8 cellular contexts compared by ENCODE assay signal in the genomic region with DNA sequence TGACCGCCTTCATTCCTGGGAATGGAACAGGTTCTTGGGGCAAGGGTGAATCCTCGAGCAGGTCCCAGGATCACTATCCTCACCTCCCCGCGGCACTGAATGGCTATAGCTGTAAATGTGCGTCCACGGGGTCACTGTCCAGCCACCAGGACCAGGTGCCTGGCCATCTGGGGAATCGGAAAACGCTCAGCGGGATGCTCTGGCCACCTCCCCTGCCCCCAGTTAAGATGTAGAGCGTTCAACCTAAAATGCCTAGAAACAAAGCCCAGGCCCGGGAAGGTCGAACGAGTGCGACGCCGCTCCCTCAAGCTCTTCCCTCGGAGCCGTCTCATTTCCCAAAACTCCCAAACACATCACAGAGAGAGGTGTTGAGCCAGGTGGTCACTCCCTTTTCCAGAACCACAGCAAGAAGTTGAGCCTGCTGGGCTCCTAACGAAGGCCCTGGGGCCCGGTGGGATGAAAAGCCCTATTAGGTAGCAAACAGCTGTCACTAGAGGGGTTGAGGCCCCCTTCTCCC. TPM values are rescaled to one million over a fixed set of nuclear protein-coding genes. Genes with fewer than 3 reads are reported as not detected.
A peak's percentile ranks its signal among the peaks of the same experiment; 100 is the strongest.
DNase-seq lines count a peak whose midpoint lies in the region; TF ChIP-seq lines count a peak whose summit lies in the region.

No MANE protein-coding gene starts in this region.

- H3K9me3 ChIP-seq in A673 (ENCODE audit: low read depth, low read length, poor library complexity, severe bottlenecking) (no peaks in the 10 kb centered on the region), MG63 (no peaks in the 10 kb centered on the region), duodenal mucosa (ENCODE audit: control insufficient read depth in 1 of 2, low read length in 2 of 2) (no peaks in the 10 kb centered on the region), mucosa of stomach (ENCODE audit: control insufficient read depth, low read length) (no peaks in the 10 kb centered on the region)

- no peak for DNase-seq in A673 (ENCODE audit: low spot score)
- no peak for DNase-seq in MG63
- DNase-seq in putamen (ENCODE audit: low spot score), result no peak
- no peak for DNase-seq in effector CD8-positive, alpha-beta T cell (lab: John Stamatoyannopoulos, UW)
- DNase-seq in activated gamma-delta T cell (lab: John Stamatoyannopoulos, UW), result no peak
- no peak for DNase-seq in central memory CD4-positive, alpha-beta T cell

- TSS peak; percentile 73 for BruUV-seq in A673 (replicated peaks; lab: Mats Ljungman, UMichigan)

- no peak for TF ChIP-seq CTCF in A673 (conservative IDR thresholded peaks at IDR 0.05; ENCODE audit: low read depth, low read length)

- H3K4me1 ChIP-seq in A673 (ENCODE audit: insufficient read depth, low read length, poor library complexity, severe bottlenecking), result peaks cover 29% of the 10 kb centered on the region
- peaks cover 30 to 38% of the 10 kb centered on the region in 2 donors for H3K4me1 ChIP-seq in duodenal mucosa (ENCODE audit: control insufficient read depth in 1 of 2, insufficient read depth in 2 of 2, low read length in 2 of 2)
- peaks cover 28% of the 10 kb centered on the region for H3K4me1 ChIP-seq in mucosa of stomach (ENCODE audit: control insufficient read depth, insufficient read depth, low read length)

- H3K27ac ChIP-seq in A673 (ENCODE audit: low read depth, low read length, poor library complexity, severe bottlenecking) (peak overlapping the region; percentile 97), duodenal mucosa (ENCODE audit: low read depth, low read length) (peak overlapping the region; percentile 96)

- POLR2A ChIA-PET in A673 (lab: Charles Lee; ENCODE audit: low non-redundant PET), result interaction anchor here (0.5 kb wide), 1 partner anchor 23 kb away, joined by 5 read pairs; no protein-coding TSS in a partner anchor

- H3K36me3 ChIP-seq in A673 (ENCODE audit: insufficient read depth, low read length, poor library complexity, severe bottlenecking) (peaks cover 8% of the 10 kb centered on the region), MG63 (peaks cover 11% of the 10 kb centered on the region), duodenal mucosa (ENCODE audit: control insufficient read depth in 1 of 2, insufficient read depth in 2 of 2, low read length in 2 of 2) (peaks cover 12 to 18% of the 10 kb centered on the region in 2 donors), mucosa of stomach (ENCODE audit: control insufficient read depth, insufficient read depth, low read length) (no peaks in the 10 kb centered on the region)

- H3K9ac ChIP-seq in duodenal mucosa (ENCODE audit: low read depth in 1 of 2, low read length in 2 of 2), result peak overlapping the region; percentile 91 to 97
- H3K9ac ChIP-seq in mucosa of stomach (ENCODE audit: low read length), result peak overlapping the region; percentile 84

- H3K4me3 ChIP-seq in A673 (ENCODE audit: low read depth, low read length, poor library complexity, severe bottlenecking) (peak overlapping the region; percentile 96), MG63 (peak overlapping the region; percentile 85), duodenal mucosa (ENCODE audit: low read depth in 1 of 2, low read length in 2 of 2) (peak overlapping the region; percentile 87 to 97), mucosa of stomach (ENCODE audit: low read length) (peak overlapping the region; percentile 51)

- CTCF ChIA-PET in A673 (lab: Charles Lee), result interaction anchor here (2.8 kb wide), 1 partner anchor 20 kb away, joined by 14 read pairs; no protein-coding TSS in a partner anchor

- intact Hi-C loops in A673 (cut with micrococcal nuclease; ENCODE audit: unreplicated experiment), result loop anchor here (1.0 kb wide), 1 partner anchor 19 kb away; no protein-coding TSS in a partner anchor

- H3K27me3 ChIP-seq in A673 (replicated peaks; ENCODE audit: insufficient read depth, low read depth, low read length, poor library complexity) (no peaks in the 10 kb centered on the region), MG63 (no peaks in the 10 kb centered on the region), duodenal mucosa (ENCODE audit: control insufficient read depth in 1 of 2, insufficient read depth in 2 of 2, low read length in 2 of 2) (no peaks in the 10 kb centered on the region), mucosa of stomach (ENCODE audit: control insufficient read depth, insufficient read depth, low read length) (no peaks in the 10 kb centered on the region)

RNA-seq across cellular contexts. Expression of a gene that starts 0.8 kb away (rescaled TPM):
- total RNA-seq in A673 (2021), result 43.4 and 43.5 TPM in 2 replicates
- total RNA-seq in MG63 (2014; rRNA removed; shearing (Covaris generic); ENCODE audit: low replicate concordance), result 12.5 and 18.4 TPM in 2 replicates

RNA-seq across cellular contexts. Expression of a gene that starts 17.5 kb away (rescaled TPM):
- total RNA-seq in A673 (2021), result 26.5 and 29.4 TPM in 2 replicates
- total RNA-seq in MG63 (2014; rRNA removed; shearing (Covaris generic); ENCODE audit: low replicate concordance), result 13.6 and 13.9 TPM in 2 replicates

RNA-seq across cellular contexts. Expression of a gene that starts 25.6 kb away (rescaled TPM):
- total RNA-seq in A673 (2021), result 4.9 and 5.1 TPM in 2 replicates
- total RNA-seq in MG63 (2014; rRNA removed; shearing (Covaris generic); ENCODE audit: low replicate concordance), result 6.3 and 7.3 TPM in 2 replicates

RNA-seq across cellular contexts. Expression of a gene that starts 28.0 kb away (rescaled TPM):
- total RNA-seq in A673 (2021), result 21.0 and 21.8 TPM in 2 replicates
- 10.2 and 23.8 TPM in 2 replicates for total RNA-seq in MG63 (2014; rRNA removed; shearing (Covaris generic); ENCODE audit: low replicate concordance)

RNA-seq across cellular contexts. Expression of a gene that starts 39.5 kb away (rescaled TPM):
- total RNA-seq in A673 (2021), result 2.7 and 2.9 TPM in 2 replicates
- 0.35 and 2.2 TPM in 2 replicates for total RNA-seq in MG63 (2014; rRNA removed; shearing (Covaris generic); ENCODE audit: low replicate concordance)
